Comparison of ENCODE assay signal across 11 cellular contexts in genomic region chr12:823043-823698, GRCh38.
DNase-seq lines count a peak whose midpoint lies in the region; ATAC-seq, FAIRE-seq and TF ChIP-seq lines count a peak whose summit lies in the region.
"Had no signal": no experiment of that assay in that cellular context is flagged by ENCODE, and none has a peak within 500 bp of the region (broad histone marks: within the 10 kb centered on the region; RNA-seq: fewer than 3 reads in every experiment).

No MANE protein-coding gene starts in this region.

- H3K27me3 ChIP-seq in K562 (ENCODE audit: control insufficient read depth in 2 of 2, insufficient read depth in 2 of 2, low read length in 2 of 2), result no peaks in the 10 kb centered on the region
- H3K27me3 ChIP-seq in suprapubic skin, result no peaks in the 10 kb centered on the region

- in situ Hi-C loops in K562 (cut with MboI), result no loop called here

- ATAC-seq in GM18498 (IDR thresholded peaks at IDR 0.05; ENCODE audit: unreplicated experiment), result peak; percentile 91
- peak; percentile 84 for ATAC-seq in GM21515 (IDR thresholded peaks at IDR 0.05; ENCODE audit: unreplicated experiment)
- peak; percentile 69 for ATAC-seq in HG03442 (IDR thresholded peaks at IDR 0.05; ENCODE audit: unreplicated experiment)
- ATAC-seq in K562, result no peak
- no peak for ATAC-seq in GM21619 (IDR thresholded peaks at IDR 0.05; ENCODE audit: unreplicated experiment)

- no peak overlapping the region for H3K9ac ChIP-seq in K562 (ENCODE audit: insufficient read depth in 1 of 2, low read depth in 2 of 2, low read length in 2 of 2)

- no peak for TF ChIP-seq POLR2A in K562 (conservative IDR thresholded peaks at IDR 0.05)
- TF ChIP-seq POLR2A in suprapubic skin (IDR thresholded peaks at IDR 0.05), result no peak

- H3K4me3 ChIP-seq in K562, result no peak overlapping the region
- H3K4me3 ChIP-seq in foreskin fibroblast (ENCODE audit: low read depth in 1 of 2, low read length in 2 of 2), result no peak overlapping the region
- H3K4me3 ChIP-seq in suprapubic skin, result no peak overlapping the region

- WGBS in K562 (ENCODE audit: insufficient coverage, low coverage, missing lambda C conversion rate), result 100% methylated on average over 1 of the region's 1 CpG
- WGBS in suprapubic skin, result 88% methylated on average over 1 of the region's 1 CpG

- POLR2A ChIA-PET in K562 (lab: Yijun Ruan, JAX), result no interaction called here

- no peaks in the 10 kb centered on the region for H3K9me3 ChIP-seq in K562 (replicated peaks; ENCODE audit: control insufficient read depth, insufficient read depth, low read depth, low read length)
- no peaks in the 10 kb centered on the region for H3K9me3 ChIP-seq in suprapubic skin

- intact Hi-C loops in K562 (cut with micrococcal nuclease), result no loop called here

- no peak overlapping the region for H2AFZ ChIP-seq in K562 (ENCODE audit: low read depth, low read length)

- H3K36me3 ChIP-seq in K562 (ENCODE audit: control insufficient read depth, insufficient read depth, low read length) (peaks cover 12% of the 10 kb centered on the region; the same call in 1 of the 3 replicates), suprapubic skin (peaks cover 10% of the 10 kb centered on the region)

- H3K4me2 ChIP-seq in K562 (ENCODE audit: insufficient read depth, low read length), result no peak overlapping the region

- no peak for FAIRE-seq in K562 (lab: Jason Lieb, UNC)

- TF ChIP-seq EP300 in K562 (IDR thresholded peaks at IDR 0.05; ENCODE audit: low read length) (no peak), suprapubic skin (IDR thresholded peaks at IDR 0.05) (no peak)

- TF ChIP-seq CTCF in K562 (IDR thresholded peaks at IDR 0.05 in 2 of 3, conservative IDR thresholded peaks at IDR 0.05 in 1 of 3; ENCODE audit: insufficient read depth in 2 of 3, low read depth in 1 of 3, low read length in 3 of 3), result no peak
- TF ChIP-seq CTCF in foreskin fibroblast (IDR thresholded peaks at IDR 0.05; ENCODE audit: low read depth, low read length), result no peak
- TF ChIP-seq CTCF in suprapubic skin (IDR thresholded peaks at IDR 0.05), result no peak

- H3K4me1 ChIP-seq in K562 (replicated peaks in 1 of 2; ENCODE audit: control insufficient read depth in 2 of 2, insufficient read depth in 2 of 2, low read length in 2 of 2) (no peaks in the 10 kb centered on the region; a peak in 2 of 5 replicates), suprapubic skin (peaks cover 21% of the 10 kb centered on the region)

- no peak for TF ChIP-seq RAD21 in K562 (CRISPR knock-in tag; conservative IDR thresholded peaks at IDR 0.05 in 1 of 2, IDR thresholded peaks at IDR 0.05 in 1 of 2)

- H4K20me1 ChIP-seq in K562 (replicated peaks; ENCODE audit: control insufficient read depth, insufficient read depth, low read length), result no peaks in the 10 kb centered on the region

- H3K27ac ChIP-seq in K562 (ENCODE audit: extremely low read depth, low read depth, low read length) (no peak overlapping the region), suprapubic skin (no peak overlapping the region)

- CTCF ChIA-PET in K562 (lab: Yijun Ruan, JAX; ENCODE audit: low intra/inter-chr PET ratio), result no interaction called here

- DNase-seq in K562 (ENCODE audit: extremely low read depth in 1 of 4, low spot score in 3 of 4) (no peak), foreskin fibroblast (no peak), suprapubic skin (ENCODE audit: low spot score in 2 of 2) (no peak), hippocampal formation (lab: John Stamatoyannopoulos, UW) (no peak)
- DNase-seq: activated CD8-positive, alpha-beta memory T cell treated with anti-CD3 and anti-CD28 coated beads for 24 hours; effector CD8-positive, alpha-beta T cell; NCI-H1048 had no signal

- H3K79me2 ChIP-seq in K562 (ENCODE audit: control insufficient read depth, insufficient read depth, low read length), result peaks cover 76% of the 10 kb centered on the region

- BruUV-seq in K562 (replicated peaks; lab: Mats Ljungman, UMichigan), result no TSS peak

- no peaks in the 10 kb centered on the region for H3K9me1 ChIP-seq in K562 (ENCODE audit: control insufficient read depth, insufficient read depth, low read length)

TF ChIP-seq in K562, 482 proteins besides CTCF, POLR2A, EP300 and RAD21:
- TF ChIP-seq CTBP1 (IDR thresholded peaks at IDR 0.05; ENCODE audit: borderline replicate concordance), result no peak
- no peak for TF ChIP-seq ZNF239 (CRISPR knock-in tag; IDR thresholded peaks at IDR 0.05)
- no peak for TF ChIP-seq JUNB (CRISPR knock-in tag; conservative IDR thresholded peaks at IDR 0.05)
- TF ChIP-seq ZNF280A (IDR thresholded peaks at IDR 0.05; ENCODE audit: low read depth, partially characterized antibody), result peak; percentile 6
- TF ChIP-seq ZC3H11A (IDR thresholded peaks at IDR 0.05; ENCODE audit: low read depth, low read length), result no peak
- TF ChIP-seq TFAM (CRISPR knock-in tag; conservative IDR thresholded peaks at IDR 0.05), result no peak
- no peak for TF ChIP-seq CBFB (CRISPR knock-in tag; IDR thresholded peaks at IDR 0.05)

Comparison
In these comparisons a context has a peak if more than half of its experiments do, and no peak if none do; other contexts are left out.
1. ATAC-seq: peak in GM18498 (single experiment), GM21515 (single experiment) and HG03442 (single experiment); none in K562 (single experiment) and GM21619 (single experiment).